In the genomic region with DNA sequence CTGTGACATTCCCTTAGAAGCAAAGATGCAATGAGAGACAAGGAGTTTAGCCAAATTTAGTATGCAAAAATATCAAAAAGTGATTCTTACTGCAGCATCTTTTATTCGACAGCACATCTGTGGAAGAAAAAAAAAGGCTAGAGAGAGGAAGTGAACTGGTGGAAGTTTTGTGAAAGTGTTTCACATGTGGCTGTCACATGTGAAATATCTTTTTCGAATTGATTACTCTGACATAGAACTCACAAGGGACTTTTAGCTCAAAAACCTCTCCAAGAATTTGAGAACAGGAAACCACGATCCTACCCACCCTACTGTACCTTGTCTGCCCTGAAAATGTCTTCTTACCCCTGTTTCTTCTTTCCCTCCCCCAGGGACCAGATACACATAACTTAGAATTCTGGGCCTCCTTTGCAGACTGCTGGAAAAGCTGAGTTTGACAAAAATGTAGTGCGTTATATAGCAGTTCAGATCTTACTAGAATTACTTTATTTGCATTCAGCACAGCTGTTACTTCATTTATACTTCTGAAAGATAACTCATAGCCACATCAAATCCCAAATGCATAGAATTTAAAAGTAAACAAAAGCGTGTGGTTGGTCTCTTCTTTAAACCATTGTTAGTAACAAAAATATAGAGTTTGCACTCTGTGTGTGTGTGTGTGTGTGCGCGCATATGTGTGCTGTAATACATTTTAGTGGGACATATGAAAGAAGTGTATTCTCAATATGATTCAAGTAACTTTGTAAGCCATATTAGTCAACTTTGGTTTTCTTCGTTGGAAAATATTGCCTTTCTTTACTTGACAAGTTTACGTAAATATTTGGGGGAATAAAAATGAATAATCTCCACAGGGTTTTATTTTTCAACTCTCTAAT, we compare ENCODE assay signal across 14 cellular contexts.
DNase-seq lines count a peak whose midpoint lies in the region; ATAC-seq and FAIRE-seq lines count a peak whose summit lies in the region.
"Had no signal": no experiment of that assay in that cellular context is flagged by ENCODE, and none has a peak within 500 bp of the region (broad histone marks: within the 10 kb centered on the region; RNA-seq: fewer than 3 reads in every experiment).

No MANE protein-coding gene starts in this region.

- ATAC-seq in GM18861 (IDR thresholded peaks at IDR 0.05; ENCODE audit: unreplicated experiment) (peak; percentile 74), GM21576 (IDR thresholded peaks at IDR 0.05; ENCODE audit: unreplicated experiment) (peak; percentile 82), HG03342 (IDR thresholded peaks at IDR 0.05; ENCODE audit: unreplicated experiment) (peak; percentile 66)
- ATAC-seq: foreskin keratinocyte had no signal

- DNase-seq in NCI-H226, result no peak
- no peak for DNase-seq in NAMALWA (ENCODE audit: low spot score)
- no peak for DNase-seq in activated CD4-positive, alpha-beta T cell treated with anti-CD3 and anti-CD28 coated beads for 1 hour
- no peak for DNase-seq in NCI-H1436 (lab: John Stamatoyannopoulos, UW)
- DNase-seq: activated naive CD4-positive, alpha-beta T cell; colonic mucosa; foreskin keratinocyte; NCI-H2107 had no signal

- FAIRE-seq in endometrium (lab: Jason Lieb, UNC), result peak; percentile 37
- FAIRE-seq: D721Med, HTR-8/SVneo had no signal
